In the genomic region with DNA sequence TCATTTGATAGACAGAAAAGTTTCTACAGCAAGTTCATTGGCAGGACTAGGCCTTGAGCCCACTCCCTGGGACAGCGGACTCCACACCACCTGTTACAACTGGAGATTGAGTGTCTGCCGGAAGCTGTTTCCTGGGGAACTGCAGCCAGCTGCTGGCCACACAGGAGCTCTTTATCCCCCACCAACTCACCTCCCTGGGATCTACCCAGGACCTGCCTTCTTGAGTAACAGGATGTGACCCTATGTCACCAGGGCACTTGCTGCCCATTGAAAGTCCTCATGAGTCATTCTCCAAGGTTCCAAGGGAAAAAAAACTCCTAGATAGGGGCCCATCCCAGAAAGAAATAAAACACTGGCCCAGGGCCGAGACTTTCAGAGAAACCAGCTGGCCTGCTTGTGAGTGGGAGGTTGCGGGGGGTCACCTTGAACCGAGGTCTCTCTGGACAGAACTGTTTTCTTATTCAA, we compare ENCODE assay signal across 9 cellular contexts. TPM values are rescaled to one million over a fixed set of nuclear protein-coding genes. Genes with fewer than 3 reads are reported as not detected.
DNase-seq lines count a peak whose midpoint lies in the region; TF ChIP-seq lines count a peak whose summit lies in the region.
"Had no signal": no experiment of that assay in that cellular context is flagged by ENCODE, and none has a peak within 500 bp of the region (broad histone marks: within the 10 kb centered on the region; RNA-seq: fewer than 3 reads in every experiment).

No MANE protein-coding gene starts in this region.

- no peak overlapping the region for H3K4me3 Mint-ChIP-seq in chondrocyte (ENCODE audit: unreplicated experiment)
- no peak overlapping the region for H3K4me3 Mint-ChIP-seq in activated CD4-positive, alpha-beta T cell treated with anti-CD3 and anti-CD28 coated beads, Interleukin-2, amount 10 ng/mL, durations not matched to agents 24 days and 14 days

- peaks cover 40% of the 10 kb centered on the region for H3K4me1 Mint-ChIP-seq in chondrocyte (ENCODE audit: low read depth)
- peaks cover 30% of the 10 kb centered on the region for H3K4me1 Mint-ChIP-seq in activated CD4-positive, alpha-beta T cell treated with anti-CD3 and anti-CD28 coated beads, Interleukin-2, amount 10 ng/mL, durations not matched to agents 24 days and 14 days

- H3K36me3 Mint-ChIP-seq in chondrocyte (ENCODE audit: low read depth), result no peaks in the 10 kb centered on the region
- no peaks in the 10 kb centered on the region for H3K36me3 Mint-ChIP-seq in activated CD4-positive, alpha-beta T cell treated with anti-CD3 and anti-CD28 coated beads, Interleukin-2, amount 10 ng/mL, durations not matched to agents 24 days and 14 days (ENCODE audit: low read depth)

- intact Hi-C loops in activated CD4-positive, alpha-beta T cell treated with anti-CD3 and anti-CD28 coated beads, Interleukin-2, amount 10 ng/mL, durations not matched to agents 24 days and 14 days (cut with micrococcal nuclease), result loop anchor here (10.0 kb wide), 1 partner anchor 100 kb away; no protein-coding TSS in a partner anchor

- DNase-seq in BE2C (peak; percentile 23), MV-4-11 (lab: John Stamatoyannopoulos, UW) (peak; percentile 36), chondrocyte (ENCODE audit: low spot score) (no peak), mucosa of gallbladder (ENCODE audit: low spot score) (peak; percentile 70), COR-L47 (lab: John Stamatoyannopoulos, UW) (no peak), NCI-H1436 (lab: John Stamatoyannopoulos, UW) (no peak), NCI-H128 (lab: John Stamatoyannopoulos, UW; ENCODE audit: unreplicated experiment) (no peak)
- no peak for DNase-seq in activated CD4-positive, alpha-beta T cell treated with anti-CD3 and anti-CD28 coated beads, Interleukin-2, amount 10 ng/mL, durations not matched to agents 24 days and 14 days

- H3K27me3 Mint-ChIP-seq in chondrocyte (ENCODE audit: low read depth), result no peaks in the 10 kb centered on the region
- H3K27me3 Mint-ChIP-seq in activated CD4-positive, alpha-beta T cell treated with anti-CD3 and anti-CD28 coated beads, Interleukin-2, amount 10 ng/mL, durations not matched to agents 24 days and 14 days, result peaks cover 10% of the 10 kb centered on the region

- no peaks in the 10 kb centered on the region for H3K27me3 ChIP-seq in BE2C

- H3K9me3 ChIP-seq in BE2C, result no peaks in the 10 kb centered on the region

- peak overlapping the region; percentile 70 for H3K27ac Mint-ChIP-seq in chondrocyte (ENCODE audit: unreplicated experiment)
- no peak overlapping the region for H3K27ac Mint-ChIP-seq in activated CD4-positive, alpha-beta T cell treated with anti-CD3 and anti-CD28 coated beads, Interleukin-2, amount 10 ng/mL, durations not matched to agents 24 days and 14 days

- H3K36me3 ChIP-seq in BE2C, result no peaks in the 10 kb centered on the region

- H3K9me3 Mint-ChIP-seq in chondrocyte (ENCODE audit: low read depth), result no peaks in the 10 kb centered on the region
- H3K9me3 Mint-ChIP-seq in activated CD4-positive, alpha-beta T cell treated with anti-CD3 and anti-CD28 coated beads, Interleukin-2, amount 10 ng/mL, durations not matched to agents 24 days and 14 days, result no peaks in the 10 kb centered on the region

- no peak overlapping the region for H3K4me3 ChIP-seq in BE2C (ENCODE audit: low read depth, low read length)
- H3K4me3 ChIP-seq: skin epidermis had no signal

- TF ChIP-seq CTCF in BE2C (IDR thresholded peaks at IDR 0.05; ENCODE audit: low read depth, low read length), result no peak
- TF ChIP-seq CTCF in chondrocyte (IDR thresholded peaks at IDR 0.05), result no peak

- peaks cover 9% of the 10 kb centered on the region for H3K4me1 ChIP-seq in BE2C

RNA-seq across cellular contexts. Expression of a gene that starts 37.4 kb away (rescaled TPM):
- polyA plus RNA-seq in BE2C (2012; ENCODE audit: insufficient read depth, insufficient read length, low read depth), result 4.5 TPM
- 5.2 to 7.6 TPM (median 6.2 TPM) in 3 replicates for total RNA-seq in chondrocyte
- 9.7 TPM for total RNA-seq in mucosa of gallbladder
- 15.2 and 15.7 TPM in 2 replicates for total RNA-seq in activated CD4-positive, alpha-beta T cell treated with anti-CD3 and anti-CD28 coated beads, Interleukin-2, amount 10 ng/mL, durations not matched to agents 24 days and 14 days

Comparison
In these comparisons a context has a peak if more than half of its experiments do, and no peak if none do; other contexts are left out.
1. DNase-seq: peak in BE2C (single experiment), MV-4-11 (single experiment) and mucosa of gallbladder (single experiment); none in chondrocyte (single experiment), COR-L47 (single experiment), NCI-H1436 (single experiment), activated CD4-positive, alpha-beta T cell treated with anti-CD3 and anti-CD28 coated beads, Interleukin-2, amount 10 ng/mL, durations not matched to agents 24 days and 14 days (single experiment) and NCI-H128 (single experiment).